Comparison of ENCODE assay signal across 23 cellular contexts in genomic region chr21:32350981-32351380, GRCh38. TPM values are rescaled to one million over a fixed set of nuclear protein-coding genes. Genes with fewer than 3 reads are reported as not detected.
DNase-seq lines count a peak whose midpoint lies in the region; ATAC-seq, FAIRE-seq and TF ChIP-seq lines count a peak whose summit lies in the region.
"Had no signal": no experiment of that assay in that cellular context is flagged by ENCODE, and none has a peak within 500 bp of the region (broad histone marks: within the 10 kb centered on the region; RNA-seq: fewer than 3 reads in every experiment).

No MANE protein-coding gene starts in this region.

- H3K9me1 ChIP-seq in keratinocyte (ENCODE audit: control insufficient read depth, extremely low read depth, insufficient read depth, low read length) = no peaks in the 10 kb centered on the region

- peaks cover 47% of the 10 kb centered on the region for H3K36me3 Mint-ChIP-seq in activated naive CD8-positive, alpha-beta T cell treated with anti-CD3 and anti-CD28 coated beads for 36 hours
- peaks cover 70% of the 10 kb centered on the region for H3K36me3 Mint-ChIP-seq in activated naive CD8-positive, alpha-beta T cell treated with anti-CD3 and anti-CD28 coated beads, Interleukin-2, amount 50 U/mL, for 24 hours (ENCODE audit: low read depth)

- no peaks in the 10 kb centered on the region for H3K4me1 Mint-ChIP-seq in activated naive CD8-positive, alpha-beta T cell treated with anti-CD3 and anti-CD28 coated beads for 36 hours
- H3K4me1 Mint-ChIP-seq in activated naive CD8-positive, alpha-beta T cell treated with anti-CD3 and anti-CD28 coated beads, Interleukin-2, amount 50 U/mL, for 24 hours = no peaks in the 10 kb centered on the region

- H4K20me1 ChIP-seq in keratinocyte (ENCODE audit: control insufficient read depth, extremely low read depth, insufficient read depth, low read length) = peaks cover 6% of the 10 kb centered on the region

- H2AFZ ChIP-seq in keratinocyte (ENCODE audit: control insufficient read depth, low read length) = no peak overlapping the region

- H3K9me3 ChIP-seq in keratinocyte (ENCODE audit: control insufficient read depth, low read depth, low read length) (no peaks in the 10 kb centered on the region), right cardiac atrium (ENCODE audit: control insufficient read depth, low read length) (no peaks in the 10 kb centered on the region)
- H3K9me3 ChIP-seq: BE2C, HAP-1 had no signal

- ATAC-seq in activated naive CD8-positive, alpha-beta T cell treated with anti-CD3 and anti-CD28 coated beads, Interleukin-2, amount 50 U/mL, for 24 hours = no peak
- no peak for ATAC-seq in right cardiac atrium

- H3K4me3 Mint-ChIP-seq in activated naive CD8-positive, alpha-beta T cell treated with anti-CD3 and anti-CD28 coated beads for 36 hours = no peak overlapping the region
- no peak overlapping the region for H3K4me3 Mint-ChIP-seq in activated naive CD8-positive, alpha-beta T cell treated with anti-CD3 and anti-CD28 coated beads, Interleukin-2, amount 50 U/mL, for 24 hours
- H3K4me3 Mint-ChIP-seq: CD4-positive, alpha-beta T cell; IgD-negative memory B cell had no signal

- intact Hi-C loops in right cardiac atrium (cut with DNase I) = no loop called here

- H3K9ac ChIP-seq in keratinocyte (ENCODE audit: control insufficient read depth, extremely low read depth, insufficient read depth, low read length) = peak overlapping the region; percentile 24

- H3K27me3 ChIP-seq in bronchial epithelial cell (ENCODE audit: control insufficient read depth, insufficient read depth, low read length) (no peaks in the 10 kb centered on the region), keratinocyte (ENCODE audit: control insufficient read depth, extremely low read depth, insufficient read depth, low read length) (no peaks in the 10 kb centered on the region), right cardiac atrium (ENCODE audit: control insufficient read depth, insufficient read depth) (no peaks in the 10 kb centered on the region)
- H3K27me3 ChIP-seq: BE2C had no signal

- TF ChIP-seq CTCF in bronchial epithelial cell (IDR thresholded peaks at IDR 0.05; ENCODE audit: insufficient read depth, low read length, severe bottlenecking) (no peak), keratinocyte (optimal IDR thresholded peaks at IDR 0.05 in 1 of 3, IDR thresholded peaks at IDR 0.05 in 1 of 3, conservative IDR thresholded peaks at IDR 0.05 in 1 of 3; ENCODE audit: extremely low read depth in 1 of 3, insufficient read depth in 2 of 3, low read length in 3 of 3) (no peak)

- no peaks in the 10 kb centered on the region for H3K9me3 Mint-ChIP-seq in activated naive CD8-positive, alpha-beta T cell treated with anti-CD3 and anti-CD28 coated beads for 36 hours
- no peaks in the 10 kb centered on the region for H3K9me3 Mint-ChIP-seq in activated naive CD8-positive, alpha-beta T cell treated with anti-CD3 and anti-CD28 coated beads, Interleukin-2, amount 50 U/mL, for 24 hours
- H3K9me3 Mint-ChIP-seq: CD4-positive, alpha-beta T cell; IgD-negative memory B cell had no signal

- H3K36me3 ChIP-seq in bronchial epithelial cell (ENCODE audit: control insufficient read depth, insufficient read depth, low read length) (peaks cover 42% of the 10 kb centered on the region), keratinocyte (ENCODE audit: control insufficient read depth in 2 of 2, extremely low read depth in 1 of 2, insufficient read depth in 2 of 2, low read length in 2 of 2) (peaks cover 63 to 86% of the 10 kb centered on the region in 2 experiments)

- peak overlapping the region; percentile 42 for H3K4me2 ChIP-seq in keratinocyte (ENCODE audit: control insufficient read depth, extremely low read depth, insufficient read depth, low read depth, low read length)

- peak; percentile 92 for FAIRE-seq in bronchial epithelial cell (lab: Jason Lieb, UNC)
- peak; percentile 13 for FAIRE-seq in keratinocyte (lab: Jason Lieb, UNC)
- FAIRE-seq: A204.1, RCC 7860 had no signal

- H3K79me2 ChIP-seq in keratinocyte (ENCODE audit: control insufficient read depth, insufficient read depth, low read length) = peaks cover 16% of the 10 kb centered on the region

- H3K4me1 ChIP-seq in keratinocyte (ENCODE audit: control insufficient read depth, extremely low read depth, insufficient read depth, low read length) = peaks cover 13% of the 10 kb centered on the region
- H3K4me1 ChIP-seq in right cardiac atrium (ENCODE audit: control insufficient read depth, insufficient read depth, low read length) = no peaks in the 10 kb centered on the region
- H3K4me1 ChIP-seq: HAP-1 had no signal

- dilution Hi-C loops in keratinocyte (cut with MboI; ENCODE audit: extremely low pct_ligation_motif_present, low sequenced_read_pairs) = no loop called here

- no peaks in the 10 kb centered on the region for H3K27me3 Mint-ChIP-seq in activated naive CD8-positive, alpha-beta T cell treated with anti-CD3 and anti-CD28 coated beads for 36 hours
- H3K27me3 Mint-ChIP-seq in activated naive CD8-positive, alpha-beta T cell treated with anti-CD3 and anti-CD28 coated beads, Interleukin-2, amount 50 U/mL, for 24 hours = no peaks in the 10 kb centered on the region
- H3K27me3 Mint-ChIP-seq: CD4-positive, alpha-beta T cell; IgD-negative memory B cell had no signal

- DNase-seq in activated naive CD8-positive, alpha-beta T cell treated with anti-CD3 and anti-CD28 coated beads for 36 hours = no peak
- DNase-seq in activated naive CD8-positive, alpha-beta T cell treated with anti-CD3 and anti-CD28 coated beads, Interleukin-2, amount 50 U/mL, for 24 hours = no peak
- DNase-seq in bronchial epithelial cell (ENCODE audit: low read depth) = no peak
- no peak for DNase-seq in keratinocyte (ENCODE audit: low read depth, low spot score)
- no peak for DNase-seq in NCI-H1417 treated with DMSO at 0.1 percent for 48 hours (lab: John Stamatoyannopoulos, UW)
- DNase-seq in RKO (ENCODE audit: low spot score) = no peak
- no peak for DNase-seq in right cardiac atrium
- DNase-seq in DMS114 treated with DMSO at 0.1 percent for 48 hours (lab: John Stamatoyannopoulos, UW; ENCODE audit: unreplicated experiment) = no peak
- DNase-seq: BE2C; CD4-positive, alpha-beta T cell; GF-D8; Kasumi-1; MM.1S; NCI-H1092; NCI-H146; NCI-H2081; NCI-H446 treated with DMSO at 0.1 percent for 48 hours; NCI-H69; SHP77 had no signal

- peak overlapping the region; percentile 62 for H3K27ac ChIP-seq in keratinocyte (ENCODE audit: control insufficient read depth, insufficient read depth, low read length)
- H3K27ac ChIP-seq in right cardiac atrium (ENCODE audit: low read length) = no peak overlapping the region

- 82% methylated on average over 13 of the region's 13 CpGs for WGBS in right cardiac atrium

- H3K27ac Mint-ChIP-seq in activated naive CD8-positive, alpha-beta T cell treated with anti-CD3 and anti-CD28 coated beads for 36 hours = peak overlapping the region; percentile 25
- no peak overlapping the region for H3K27ac Mint-ChIP-seq in activated naive CD8-positive, alpha-beta T cell treated with anti-CD3 and anti-CD28 coated beads, Interleukin-2, amount 50 U/mL, for 24 hours
- H3K27ac Mint-ChIP-seq: CD4-positive, alpha-beta T cell; IgD-negative memory B cell had no signal

- H3K4me3 ChIP-seq in bronchial epithelial cell (ENCODE audit: low read depth, low read length) (no peak overlapping the region), keratinocyte (ENCODE audit: control insufficient read depth in 2 of 3, extremely low read depth in 1 of 3, insufficient read depth in 2 of 3, low read depth in 1 of 3, low read length in 3 of 3) (no peak overlapping the region), right cardiac atrium (ENCODE audit: low read length) (no peak overlapping the region)
- H3K4me3 ChIP-seq: HAP-1 had no signal

RNA-seq across cellular contexts. Expression of gene URB1, which starts 41.8 kb away (rescaled TPM):
- total RNA-seq in activated naive CD8-positive, alpha-beta T cell treated with anti-CD3 and anti-CD28 coated beads for 36 hours = 10 to 100 TPM; 35.6 to 38.4 TPM
- 19.3 and 22.4 TPM in 2 replicates for total RNA-seq in bronchial epithelial cell
- 7.3 to 11.3 TPM (median 9.0 TPM) in 3 replicates for polyA plus RNA-seq in keratinocyte
- 4.9 TPM for polyA plus RNA-seq in keratinocyte (2011; ENCODE audit: low read depth)
- polyA plus RNA-seq in keratinocyte (2011; cell fraction: cytosol; rRNA removed) = 5.5 and 6.0 TPM in 2 replicates
- 26.3 and 27.4 TPM in 2 replicates for polyA plus RNA-seq in keratinocyte (2011; cell fraction: nucleus; rRNA removed)
- 7.1 and 15.0 TPM in 2 replicates for polyA plus RNA-seq in keratinocyte (2012; ENCODE audit: low replicate concordance)
- 20.4 to 31.0 TPM (median 28.1 TPM) in 3 replicates for polyA minus RNA-seq in keratinocyte
- 15.7 TPM for polyA minus RNA-seq in keratinocyte (2011; cell fraction: cytosol; rRNA and poly(A)+ RNA removed)
- polyA minus RNA-seq in keratinocyte (2011; cell fraction: nucleus; rRNA and poly(A)+ RNA removed) = 53.4 and 72.7 TPM in 2 replicates
- total RNA-seq in right cardiac atrium = 10 to 100 TPM in 2 of 4 donors, 1 to 10 TPM in 2; 8.3 to 13.8 (median 9.9) TPM
- 3.3 TPM for polyA plus RNA-seq in right cardiac atrium

RNA-seq across cellular contexts. Expression of gene MRAP, which starts 52.3 kb away (rescaled TPM):
- not detected for total RNA-seq in activated naive CD8-positive, alpha-beta T cell treated with anti-CD3 and anti-CD28 coated beads for 36 hours
- not detected in 2 replicates for total RNA-seq in bronchial epithelial cell
- not detected in 3 replicates for polyA plus RNA-seq in keratinocyte
- polyA plus RNA-seq in keratinocyte (2011; ENCODE audit: low read depth) = not detected
- polyA plus RNA-seq in keratinocyte (2011; cell fraction: cytosol; rRNA removed) = not detected in 2 replicates
- polyA plus RNA-seq in keratinocyte (2011; cell fraction: nucleus; rRNA removed) = not detected in 2 replicates
- not detected in 2 replicates for polyA plus RNA-seq in keratinocyte (2012; ENCODE audit: low replicate concordance)
- polyA minus RNA-seq in keratinocyte = not detected in 3 replicates
- polyA minus RNA-seq in keratinocyte (2011; cell fraction: cytosol; rRNA and poly(A)+ RNA removed) = not detected
- not detected in 2 replicates for polyA minus RNA-seq in keratinocyte (2011; cell fraction: nucleus; rRNA and poly(A)+ RNA removed)
- total RNA-seq in right cardiac atrium = 1 to 10 TPM in 1 of 4 donors, under 1 TPM in 1, not detected in 2; 0.32 to 3.2 TPM
- 4.7 TPM for polyA plus RNA-seq in right cardiac atrium
- total RNA-seq: CD4-positive, alpha-beta T cell had no signal
- polyA plus RNA-seq: IgD-negative memory B cell had no signal
